Comparison of ENCODE assay signal across 9 cellular contexts in the genomic region with DNA sequence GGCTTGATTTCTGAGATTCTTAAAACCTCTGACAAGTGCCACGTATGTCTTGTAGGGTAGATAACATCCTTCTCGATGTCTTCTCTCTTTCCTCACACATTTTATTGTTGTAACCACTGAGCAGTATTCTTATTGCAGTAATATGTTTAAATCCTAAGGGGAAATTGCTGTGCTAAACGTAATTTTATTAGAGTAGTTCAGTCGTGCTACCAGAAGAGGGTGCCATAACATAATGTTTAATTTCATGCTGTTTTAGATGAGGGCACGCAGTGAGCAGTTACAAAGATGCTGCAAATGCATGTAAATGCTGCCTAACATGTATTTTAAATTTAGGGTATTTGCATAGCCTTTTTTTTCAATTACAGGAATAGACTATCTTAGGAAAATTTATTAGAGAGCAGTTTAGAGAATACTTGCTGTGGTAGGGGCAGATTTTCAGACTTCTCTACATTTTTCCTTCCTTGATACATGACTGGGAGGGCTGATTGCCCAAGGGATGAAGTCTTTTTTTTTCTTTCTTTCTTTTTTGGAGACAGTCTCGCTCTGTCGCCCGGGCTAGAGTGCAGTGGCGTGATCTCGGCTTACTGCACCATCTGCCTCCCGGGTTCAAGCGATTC. TPM values are rescaled to one million over a fixed set of nuclear protein-coding genes. Genes with fewer than 3 reads are reported as not detected.
DNase-seq lines count a peak whose midpoint lies in the region; ATAC-seq and TF ChIP-seq lines count a peak whose summit lies in the region.
"Had no signal": no experiment of that assay in that cellular context is flagged by ENCODE, and none has a peak within 500 bp of the region (broad histone marks: within the 10 kb centered on the region; RNA-seq: fewer than 3 reads in every experiment).

No MANE protein-coding gene starts in this region.

- POLR2A ChIA-PET in activated naive CD8-positive, alpha-beta T cell treated with anti-CD3 and anti-CD28 coated beads, Interleukin-2, amount 10 ng/mL, durations not matched to agents 7 days and 5 days (lab: Charles Lee): no interaction called here
- POLR2A ChIA-PET in naive thymus-derived CD8-positive, alpha-beta T cell (lab: Charles Lee): no interaction called here

- ATAC-seq in activated naive CD8-positive, alpha-beta T cell treated with anti-CD3 and anti-CD28 coated beads, Interleukin-2, amount 10 ng/mL, durations not matched to agents 7 days and 5 days (ENCODE audit: low read depth): peak; percentile 39
- ATAC-seq in activated naive CD8-positive, alpha-beta T cell treated with anti-CD3 and anti-CD28 coated beads, Interleukin-2, amount 50 U/mL, for 24 hours: no peak
- ATAC-seq in naive thymus-derived CD8-positive, alpha-beta T cell: peak; percentile 56 to 57
- ATAC-seq in HG03460 (IDR thresholded peaks at IDR 0.05; ENCODE audit: unreplicated experiment): no peak
- ATAC-seq in HG03469 (IDR thresholded peaks at IDR 0.05; ENCODE audit: unreplicated experiment): no peak

- H3K27ac Mint-ChIP-seq in activated naive CD8-positive, alpha-beta T cell treated with anti-CD3 and anti-CD28 coated beads, Interleukin-2, amount 10 ng/mL, durations not matched to agents 7 days and 5 days: no peak overlapping the region
- no peak overlapping the region for H3K27ac Mint-ChIP-seq in activated naive CD8-positive, alpha-beta T cell treated with anti-CD3 and anti-CD28 coated beads, Interleukin-2, amount 50 U/mL, for 24 hours
- H3K27ac Mint-ChIP-seq in naive thymus-derived CD8-positive, alpha-beta T cell: no peak overlapping the region
- H3K27ac Mint-ChIP-seq: dendritic cell treated with granulocyte-macrophage colony-stimulating factor and Interleukin-4, amounts not matched to agents 40 ng/mL and 50 ng/mL, for 4 days had no signal

- H3K4me1 Mint-ChIP-seq in activated naive CD8-positive, alpha-beta T cell treated with anti-CD3 and anti-CD28 coated beads, Interleukin-2, amount 10 ng/mL, durations not matched to agents 7 days and 5 days: peaks cover 9% of the 10 kb centered on the region
- H3K4me1 Mint-ChIP-seq in activated naive CD8-positive, alpha-beta T cell treated with anti-CD3 and anti-CD28 coated beads, Interleukin-2, amount 50 U/mL, for 24 hours: no peaks in the 10 kb centered on the region
- H3K4me1 Mint-ChIP-seq in naive thymus-derived CD8-positive, alpha-beta T cell: peaks cover 0 to 5% (median 0%) of the 10 kb centered on the region in 4 donors

- no peak overlapping the region for H3K4me3 ChIP-seq in Jurkat, Clone E6-1 (ENCODE audit: low read length)
- H3K4me3 ChIP-seq in epithelial cell of proximal tubule (ENCODE audit: low read depth, low read length): no peak overlapping the region

- DNase-seq in activated naive CD8-positive, alpha-beta T cell treated with anti-CD3 and anti-CD28 coated beads, Interleukin-2, amount 10 ng/mL, durations not matched to agents 7 days and 5 days: no peak
- DNase-seq in activated naive CD8-positive, alpha-beta T cell treated with anti-CD3 and anti-CD28 coated beads, Interleukin-2, amount 50 U/mL, for 24 hours: no peak
- peak; percentile 48 for DNase-seq in Jurkat, Clone E6-1 (ENCODE audit: low read depth, low spot score)
- DNase-seq in RKO (ENCODE audit: low spot score) (peak; percentile 65), epithelial cell of proximal tubule (ENCODE audit: low read depth) (no peak)
- DNase-seq in naive thymus-derived CD8-positive, alpha-beta T cell: peak in 7 of 10 donors; percentile 5 to 68 (median 58)

- H3K27me3 Mint-ChIP-seq in activated naive CD8-positive, alpha-beta T cell treated with anti-CD3 and anti-CD28 coated beads, Interleukin-2, amount 10 ng/mL, durations not matched to agents 7 days and 5 days: peaks cover 1% of the 10 kb centered on the region
- H3K27me3 Mint-ChIP-seq in activated naive CD8-positive, alpha-beta T cell treated with anti-CD3 and anti-CD28 coated beads, Interleukin-2, amount 50 U/mL, for 24 hours: no peaks in the 10 kb centered on the region
- H3K27me3 Mint-ChIP-seq in naive thymus-derived CD8-positive, alpha-beta T cell: no peaks in the 10 kb centered on the region
- H3K27me3 Mint-ChIP-seq: dendritic cell treated with granulocyte-macrophage colony-stimulating factor and Interleukin-4, amounts not matched to agents 40 ng/mL and 50 ng/mL, for 4 days had no signal

- H3K4me3 Mint-ChIP-seq in activated naive CD8-positive, alpha-beta T cell treated with anti-CD3 and anti-CD28 coated beads, Interleukin-2, amount 10 ng/mL, durations not matched to agents 7 days and 5 days: no peak overlapping the region
- H3K4me3 Mint-ChIP-seq in activated naive CD8-positive, alpha-beta T cell treated with anti-CD3 and anti-CD28 coated beads, Interleukin-2, amount 50 U/mL, for 24 hours: no peak overlapping the region
- no peak overlapping the region for H3K4me3 Mint-ChIP-seq in naive thymus-derived CD8-positive, alpha-beta T cell
- H3K4me3 Mint-ChIP-seq: dendritic cell treated with granulocyte-macrophage colony-stimulating factor and Interleukin-4, amounts not matched to agents 40 ng/mL and 50 ng/mL, for 4 days had no signal

- peak; percentile 70 for TF ChIP-seq CTCF in epithelial cell of proximal tubule (conservative IDR thresholded peaks at IDR 0.05; ENCODE audit: low read depth, low read length)

- peaks cover 6% of the 10 kb centered on the region for H3K36me3 Mint-ChIP-seq in activated naive CD8-positive, alpha-beta T cell treated with anti-CD3 and anti-CD28 coated beads, Interleukin-2, amount 10 ng/mL, durations not matched to agents 7 days and 5 days
- peaks cover 18% of the 10 kb centered on the region for H3K36me3 Mint-ChIP-seq in activated naive CD8-positive, alpha-beta T cell treated with anti-CD3 and anti-CD28 coated beads, Interleukin-2, amount 50 U/mL, for 24 hours (ENCODE audit: low read depth)
- peaks cover 4 to 83% (median 19%) of the 10 kb centered on the region in 3 donors for H3K36me3 Mint-ChIP-seq in naive thymus-derived CD8-positive, alpha-beta T cell

- no peaks in the 10 kb centered on the region for H3K9me3 Mint-ChIP-seq in activated naive CD8-positive, alpha-beta T cell treated with anti-CD3 and anti-CD28 coated beads, Interleukin-2, amount 10 ng/mL, durations not matched to agents 7 days and 5 days
- no peaks in the 10 kb centered on the region for H3K9me3 Mint-ChIP-seq in activated naive CD8-positive, alpha-beta T cell treated with anti-CD3 and anti-CD28 coated beads, Interleukin-2, amount 50 U/mL, for 24 hours
- no peaks in the 10 kb centered on the region for H3K9me3 Mint-ChIP-seq in naive thymus-derived CD8-positive, alpha-beta T cell
- H3K9me3 Mint-ChIP-seq: dendritic cell treated with granulocyte-macrophage colony-stimulating factor and Interleukin-4, amounts not matched to agents 40 ng/mL and 50 ng/mL, for 4 days had no signal

RNA-seq across cellular contexts. Expression of a gene that starts 51.7 kb away (rescaled TPM):
- total RNA-seq in activated naive CD8-positive, alpha-beta T cell treated with anti-CD3 and anti-CD28 coated beads, Interleukin-2, amount 10 ng/mL, durations not matched to agents 7 days and 5 days: 1 to 10 TPM; 9.0 to 9.3 TPM
- 1.2 TPM for polyA plus RNA-seq in Jurkat, Clone E6-1 (2012; ENCODE audit: insufficient read depth, insufficient read length)
- total RNA-seq in epithelial cell of proximal tubule: 4.3 and 5.6 TPM in 2 replicates
- 10 to 100 TPM; 11.3 to 12.0 TPM for total RNA-seq in naive thymus-derived CD8-positive, alpha-beta T cell
- 1 to 10 TPM; 2.1 to 2.5 (median 2.2) TPM for polyA plus RNA-seq in naive thymus-derived CD8-positive, alpha-beta T cell

Comparison
In these comparisons a context has a peak if more than half of its experiments do, and no peak if none do; other contexts are left out.
1. ATAC-seq: peak in activated naive CD8-positive, alpha-beta T cell treated with anti-CD3 and anti-CD28 coated beads, Interleukin-2, amount 10 ng/mL, durations not matched to agents 7 days and 5 days (single experiment) and naive thymus-derived CD8-positive, alpha-beta T cell (2 of 2); none in activated naive CD8-positive, alpha-beta T cell treated with anti-CD3 and anti-CD28 coated beads, Interleukin-2, amount 50 U/mL, for 24 hours (single experiment), HG03460 (single experiment) and HG03469 (single experiment).
2. DNase-seq: peak in Jurkat, Clone E6-1 (single experiment), RKO (single experiment) and naive thymus-derived CD8-positive, alpha-beta T cell (7 of 10); none in activated naive CD8-positive, alpha-beta T cell treated with anti-CD3 and anti-CD28 coated beads, Interleukin-2, amount 10 ng/mL, durations not matched to agents 7 days and 5 days (single experiment), activated naive CD8-positive, alpha-beta T cell treated with anti-CD3 and anti-CD28 coated beads, Interleukin-2, amount 50 U/mL, for 24 hours (single experiment) and epithelial cell of proximal tubule (single experiment).